ENCODE assay signal across 15 cellular contexts in genomic region chr16:554640-555413, GRCh38. TPM values are rescaled to one million over a fixed set of nuclear protein-coding genes. Genes with fewer than 3 reads are reported as not detected.
DNase-seq lines count a peak whose midpoint lies in the region; FAIRE-seq and TF ChIP-seq lines count a peak whose summit lies in the region.
"Had no signal": no experiment of that assay in that cellular context is flagged by ENCODE, and none has a peak within 500 bp of the region (broad histone marks: within the 10 kb centered on the region; RNA-seq: fewer than 3 reads in every experiment).

No MANE protein-coding gene starts in this region.

- dilution Hi-C loops in keratinocyte (cut with MboI; ENCODE audit: extremely low pct_ligation_motif_present, low sequenced_read_pairs): no loop called here

- H3K27me3 ChIP-seq in breast epithelium: peaks cover 2 to 18% of the 10 kb centered on the region in 2 donors
- H3K27me3 ChIP-seq in astrocyte (ENCODE audit: insufficient read depth, low read length): peaks cover 9% of the 10 kb centered on the region
- peaks cover 24% of the 10 kb centered on the region for H3K27me3 ChIP-seq in keratinocyte (ENCODE audit: control insufficient read depth, extremely low read depth, insufficient read depth, low read length)
- peaks cover 7 to 21% (median 20%) of the 10 kb centered on the region in 3 donors for H3K27me3 ChIP-seq in sigmoid colon

- peaks cover 8% of the 10 kb centered on the region for H4K20me1 ChIP-seq in astrocyte (ENCODE audit: insufficient read depth, low read length)
- H4K20me1 ChIP-seq in keratinocyte (ENCODE audit: control insufficient read depth, extremely low read depth, insufficient read depth, low read length): peaks cover under 1% of the 10 kb centered on the region

- H2AFZ ChIP-seq in astrocyte (ENCODE audit: low read depth, low read length) (no peak overlapping the region), keratinocyte (ENCODE audit: control insufficient read depth, low read length) (no peak overlapping the region)

- H3K27ac ChIP-seq in breast epithelium: no peak overlapping the region
- H3K27ac ChIP-seq in astrocyte (ENCODE audit: low read depth, low read length): no peak overlapping the region
- H3K27ac ChIP-seq in keratinocyte (ENCODE audit: control insufficient read depth, insufficient read depth, low read length): no peak overlapping the region
- H3K27ac ChIP-seq in sigmoid colon: no peak overlapping the region
- H3K27ac ChIP-seq: cardiac muscle cell, gastroesophageal sphincter, SJSA1 had no signal

- H3K4me3 Mint-ChIP-seq in MCF 10A (ENCODE audit: unreplicated experiment) (no peak overlapping the region), astrocyte (ENCODE audit: unreplicated experiment) (no peak overlapping the region)
- H3K4me3 Mint-ChIP-seq: activated T-cell treated with anti-CD3 and anti-CD28 coated beads, Interleukin-2, amount 50 U/mL, for 4 hours; WTC11 had no signal

- H3K4me1 ChIP-seq in breast epithelium (peaks cover 0 to 3% of the 10 kb centered on the region in 2 donors), astrocyte (ENCODE audit: insufficient read depth, low read length) (peaks cover 16% of the 10 kb centered on the region), keratinocyte (ENCODE audit: control insufficient read depth, extremely low read depth, insufficient read depth, low read length) (peaks cover 12% of the 10 kb centered on the region), sigmoid colon (peaks cover 0 to 5% (median 4%) of the 10 kb centered on the region in 4 donors)
- H3K4me1 ChIP-seq: SJSA1 had no signal

- H3K79me2 ChIP-seq in astrocyte (ENCODE audit: insufficient read depth, low read length) (no peaks in the 10 kb centered on the region), keratinocyte (ENCODE audit: control insufficient read depth, insufficient read depth, low read length) (peaks cover 4% of the 10 kb centered on the region)

- H3K4me3 ChIP-seq in breast epithelium: peak overlapping the region; percentile 12 to 31 (median 15)
- H3K4me3 ChIP-seq in astrocyte (ENCODE audit: insufficient read depth, low read depth, low read length): no peak overlapping the region
- H3K4me3 ChIP-seq in keratinocyte (ENCODE audit: control insufficient read depth in 2 of 3, extremely low read depth in 1 of 3, insufficient read depth in 2 of 3, low read depth in 1 of 3, low read length in 3 of 3): peak overlapping the region in 2 of 3 experiments; percentile 18 to 48
- no peak overlapping the region for H3K4me3 ChIP-seq in sigmoid colon
- H3K4me3 ChIP-seq: BLaER1 treated with 17β-estradiol and CSF1 and Interleukin-3, amounts not matched to agents 10 nM and 100 nM; cardiac muscle cell; SJSA1 had no signal

- no peaks in the 10 kb centered on the region for H3K27me3 Mint-ChIP-seq in MCF 10A (ENCODE audit: insufficient read depth, unreplicated experiment)
- peaks cover 3% of the 10 kb centered on the region for H3K27me3 Mint-ChIP-seq in astrocyte (ENCODE audit: low read depth, unreplicated experiment)

- TF ChIP-seq POLR2A in breast epithelium (IDR thresholded peaks at IDR 0.05) (no peak), sigmoid colon (IDR thresholded peaks at IDR 0.05) (no peak)

- intact Hi-C loops in breast epithelium (cut with DNase I; ENCODE audit: low total_unique reads): no loop called here
- intact Hi-C loops in MCF 10A (cut with micrococcal nuclease): no loop called here
- intact Hi-C loops in sigmoid colon (cut with DNase I): no loop called here

- TF ChIP-seq CTCF in breast epithelium (IDR thresholded peaks at IDR 0.05) (no peak), MCF 10A (IDR thresholded peaks at IDR 0.05; ENCODE audit: unreplicated experiment) (no peak), astrocyte (IDR thresholded peaks at IDR 0.05; ENCODE audit: insufficient read depth, low read depth, low read length) (no peak), keratinocyte (optimal IDR thresholded peaks at IDR 0.05 in 1 of 3, IDR thresholded peaks at IDR 0.05 in 1 of 3, conservative IDR thresholded peaks at IDR 0.05 in 1 of 3; ENCODE audit: extremely low read depth in 1 of 3, insufficient read depth in 2 of 3, low read length in 3 of 3) (no peak), sigmoid colon (IDR thresholded peaks at IDR 0.05) (no peak), GM10248 (IDR thresholded peaks at IDR 0.05; ENCODE audit: control extremely low read depth, extremely low read depth, low read depth, missing control alignments) (no peak)

- no peak overlapping the region for H3K27ac Mint-ChIP-seq in MCF 10A (ENCODE audit: low read depth, unreplicated experiment)
- no peak overlapping the region for H3K27ac Mint-ChIP-seq in astrocyte (ENCODE audit: unreplicated experiment)
- H3K27ac Mint-ChIP-seq: WTC11 had no signal

- H3K9me1 ChIP-seq in keratinocyte (ENCODE audit: control insufficient read depth, extremely low read depth, insufficient read depth, low read length): no peaks in the 10 kb centered on the region

- H3K4me1 Mint-ChIP-seq in MCF 10A (ENCODE audit: insufficient read depth, unreplicated experiment) (no peaks in the 10 kb centered on the region), astrocyte (ENCODE audit: low read depth, unreplicated experiment) (peaks cover 2% of the 10 kb centered on the region)
- H3K4me1 Mint-ChIP-seq: WTC11 had no signal

- H3K9me3 Mint-ChIP-seq in MCF 10A (ENCODE audit: unreplicated experiment) (no peaks in the 10 kb centered on the region), astrocyte (ENCODE audit: unreplicated experiment) (no peaks in the 10 kb centered on the region)
- H3K9me3 Mint-ChIP-seq: activated T-cell treated with anti-CD3 and anti-CD28 coated beads, Interleukin-2, amount 50 U/mL, for 4 hours; WTC11 had no signal

- peak overlapping the region; percentile 71 for H3K4me2 ChIP-seq in astrocyte (ENCODE audit: low read length)
- peak overlapping the region; percentile 75 for H3K4me2 ChIP-seq in keratinocyte (ENCODE audit: control insufficient read depth, extremely low read depth, insufficient read depth, low read depth, low read length)

- POLR2A ChIA-PET in MCF 10A (lab: Yijun Ruan, JAX): no interaction called here
- POLR2A ChIA-PET in GM10248 (lab: Yijun Ruan, JAX): no interaction called here

- TF ChIP-seq EP300 in sigmoid colon (IDR thresholded peaks at IDR 0.05): no peak

- peak overlapping the region; percentile 14 for H3K9ac ChIP-seq in astrocyte (ENCODE audit: low read length)
- peak overlapping the region; percentile 9 for H3K9ac ChIP-seq in keratinocyte (ENCODE audit: control insufficient read depth, extremely low read depth, insufficient read depth, low read length)
- H3K9ac ChIP-seq: BLaER1 treated with 17β-estradiol and CSF1 and Interleukin-3, amounts not matched to agents 10 nM and 100 nM had no signal

- BruUV-seq in MCF 10A (replicated peaks; lab: Mats Ljungman, UMichigan): no TSS peak

- H3K36me3 ChIP-seq in breast epithelium (peaks cover 9% of the 10 kb centered on the region), astrocyte (ENCODE audit: insufficient read depth, low read length) (no peaks in the 10 kb centered on the region), keratinocyte (ENCODE audit: control insufficient read depth in 2 of 2, extremely low read depth in 1 of 2, insufficient read depth in 2 of 2, low read length in 2 of 2) (peaks cover 3 to 5% of the 10 kb centered on the region in 2 experiments), sigmoid colon (peaks cover 0 to 29% (median 15%) of the 10 kb centered on the region in 4 donors)

- H3K9me3 ChIP-seq in breast epithelium (no peaks in the 10 kb centered on the region), astrocyte (ENCODE audit: insufficient read depth, low read depth, low read length) (no peaks in the 10 kb centered on the region), keratinocyte (ENCODE audit: control insufficient read depth, low read depth, low read length) (no peaks in the 10 kb centered on the region), sigmoid colon (no peaks in the 10 kb centered on the region)
- H3K9me3 ChIP-seq: BLaER1 treated with 17β-estradiol and CSF1 and Interleukin-3, amounts not matched to agents 10 nM and 100 nM; gastroesophageal sphincter; SJSA1 had no signal

- 41 to 82% methylated on average over 56 of the region's 56 CpGs for WGBS in sigmoid colon, 2 donors

- FAIRE-seq in astrocyte (lab: Jason Lieb, UNC): no peak
- no peak for FAIRE-seq in keratinocyte (lab: Jason Lieb, UNC)

- DNase-seq in breast epithelium (ENCODE audit: low spot score in 2 of 2): no peak
- DNase-seq in MCF 10A (ENCODE audit: unreplicated experiment): no peak
- peak; percentile 52 for DNase-seq in astrocyte (ENCODE audit: low read depth)
- no peak for DNase-seq in keratinocyte (ENCODE audit: low read depth, low spot score)
- DNase-seq in HuH-7 (ENCODE audit: low spot score): no peak
- no peak for DNase-seq in activated gamma-delta T cell treated with Interleukin-2 at 50 U/mL for 16 hours
- DNase-seq in sigmoid colon: no peak
- DNase-seq in GM10248 (ENCODE audit: extremely low spot score): no peak
- DNase-seq: activated T-cell treated with anti-CD3 and anti-CD28 coated beads, Interleukin-2, amount 50 U/mL, for 4 hours; NCI-H345 had no signal

- CTCF ChIA-PET in MCF 10A (lab: Yijun Ruan, JAX): interaction anchor here (0.7 kb wide), 1 partner anchor 26 kb away, joined by 3 read pairs; no protein-coding TSS in a partner anchor
- CTCF ChIA-PET in GM10248 (lab: Yijun Ruan, JAX): interaction anchor here (1.0 kb wide), 1 partner anchor 12 kb away, joined by 3 read pairs; no protein-coding TSS in a partner anchor

- H3K36me3 Mint-ChIP-seq in MCF 10A (ENCODE audit: insufficient read depth, unreplicated experiment) (no peaks in the 10 kb centered on the region), astrocyte (ENCODE audit: low read depth, unreplicated experiment) (no peaks in the 10 kb centered on the region)
- H3K36me3 Mint-ChIP-seq: WTC11 had no signal

RNA-seq across cellular contexts. Expression of gene PRR35, which starts 5.4 kb away (rescaled TPM):
- total RNA-seq in breast epithelium (not detected), MCF 10A (2022) (not detected in 2 replicates), astrocyte (0.09 TPM in 1 of 2 replicates, not detected in the other), sigmoid colon (not detected)
- polyA plus RNA-seq in keratinocyte (not detected in 3 replicates), sigmoid colon (not detected)
- polyA plus RNA-seq in keratinocyte (2011; ENCODE audit: low read depth): not detected
- not detected in 2 replicates for polyA plus RNA-seq in keratinocyte (2011; cell fraction: cytosol; rRNA removed)
- polyA plus RNA-seq in keratinocyte (2011; cell fraction: nucleus; rRNA removed): not detected in 2 replicates
- polyA plus RNA-seq in keratinocyte (2012; ENCODE audit: low replicate concordance): not detected in 2 replicates
- not detected in 3 replicates for polyA minus RNA-seq in keratinocyte
- not detected for polyA minus RNA-seq in keratinocyte (2011; cell fraction: cytosol; rRNA and poly(A)+ RNA removed)
- polyA minus RNA-seq in keratinocyte (2011; cell fraction: nucleus; rRNA and poly(A)+ RNA removed): not detected in 2 replicates
- total RNA-seq: gastroesophageal sphincter, SJSA1 had no signal
- polyA plus RNA-seq: cardiac muscle cell had no signal

RNA-seq across cellular contexts. Expression of gene NHLRC4, which starts 12.0 kb away (rescaled TPM):
- total RNA-seq in breast epithelium: 1 to 10 TPM in 1 of 3 donors, under 1 TPM in 2; 0.32 to 1.9 (median 0.66) TPM
- total RNA-seq in MCF 10A (2022): not detected in 2 replicates
- 0.50 and 0.73 TPM in 2 replicates for total RNA-seq in astrocyte
- polyA plus RNA-seq in keratinocyte: 0.09 to 0.22 TPM (median 0.10 TPM) in 3 replicates
- polyA plus RNA-seq in keratinocyte (2011; ENCODE audit: low read depth): not detected
- polyA plus RNA-seq in keratinocyte (2011; cell fraction: cytosol; rRNA removed): 0.09 TPM in 1 of 2 replicates, not detected in the other
- 0.11 and 0.24 TPM in 2 replicates for polyA plus RNA-seq in keratinocyte (2011; cell fraction: nucleus; rRNA removed)
- 0.23 TPM in 1 of 2 replicates, not detected in the other for polyA plus RNA-seq in keratinocyte (2012; ENCODE audit: low replicate concordance)
- not detected in 3 replicates for polyA minus RNA-seq in keratinocyte
- polyA minus RNA-seq in keratinocyte (2011; cell fraction: cytosol; rRNA and poly(A)+ RNA removed): not detected
- not detected in 2 replicates for polyA minus RNA-seq in keratinocyte (2011; cell fraction: nucleus; rRNA and poly(A)+ RNA removed)
- total RNA-seq in sigmoid colon: 1 to 10 TPM; 1.5 to 4.2 (median 1.7) TPM
- polyA plus RNA-seq in sigmoid colon: 1 to 10 TPM in 1 of 3 donors, under 1 TPM in 2; 0.60 to 1.5 (median 0.69) TPM

RNA-seq across cellular contexts. Expression of gene PIGQ, which starts 14.9 kb away (rescaled TPM):
- total RNA-seq in breast epithelium: 10 to 100 TPM; 22.2 to 36.1 (median 31.9) TPM
- 45.6 and 47.4 TPM in 2 replicates for total RNA-seq in MCF 10A (2022)
- 22.2 and 22.4 TPM in 2 replicates for total RNA-seq in astrocyte
- polyA plus RNA-seq in keratinocyte: 11.2 to 23.3 TPM (median 16.7 TPM) in 3 replicates
- 4.4 TPM for polyA plus RNA-seq in keratinocyte (2011; ENCODE audit: low read depth)
- 10.5 and 25.0 TPM in 2 replicates for polyA plus RNA-seq in keratinocyte (2011; cell fraction: cytosol; rRNA removed)
- 44.0 and 62.4 TPM in 2 replicates for polyA plus RNA-seq in keratinocyte (2011; cell fraction: nucleus; rRNA removed)
- polyA plus RNA-seq in keratinocyte (2012; ENCODE audit: low replicate concordance): 13.6 and 22.4 TPM in 2 replicates
- 29.9 to 52.5 TPM (median 36.1 TPM) in 3 replicates for polyA minus RNA-seq in keratinocyte
- 43.9 TPM for polyA minus RNA-seq in keratinocyte (2011; cell fraction: cytosol; rRNA and poly(A)+ RNA removed)
- polyA minus RNA-seq in keratinocyte (2011; cell fraction: nucleus; rRNA and poly(A)+ RNA removed): 21.2 and 23.7 TPM in 2 replicates
- 10 to 100 TPM; 15.5 to 45.7 (median 22.6) TPM for total RNA-seq in sigmoid colon
- polyA plus RNA-seq in sigmoid colon: 10 to 100 TPM; 11.1 to 47.4 (median 12.0) TPM

RNA-seq across cellular contexts. Expression of gene CAPN15, which starts 27.3 kb away (rescaled TPM):
- total RNA-seq in breast epithelium (10 to 100 TPM; 15.4 to 27.2 (median 15.5) TPM), MCF 10A (2022) (68.2 and 81.1 TPM in 2 replicates), astrocyte (33.6 and 38.7 TPM in 2 replicates), sigmoid colon (10 to 100 TPM; 10.3 to 24.4 (median 16.9) TPM)
- polyA plus RNA-seq in keratinocyte (7.9 to 15.1 TPM (median 10.7 TPM) in 3 replicates), sigmoid colon (10 to 100 TPM; 35.4 to 85.8 (median 60.1) TPM)
- polyA plus RNA-seq in keratinocyte (2011; ENCODE audit: low read depth): 1.9 TPM
- polyA plus RNA-seq in keratinocyte (2011; cell fraction: cytosol; rRNA removed): 4.6 and 13.9 TPM in 2 replicates
- polyA plus RNA-seq in keratinocyte (2011; cell fraction: nucleus; rRNA removed): 22.8 and 35.0 TPM in 2 replicates
- 11.5 and 25.5 TPM in 2 replicates for polyA plus RNA-seq in keratinocyte (2012; ENCODE audit: low replicate concordance)
- 12.1 to 20.5 TPM (median 13.6 TPM) in 3 replicates for polyA minus RNA-seq in keratinocyte
- polyA minus RNA-seq in keratinocyte (2011; cell fraction: cytosol; rRNA and poly(A)+ RNA removed): 116 TPM
- polyA minus RNA-seq in keratinocyte (2011; cell fraction: nucleus; rRNA and poly(A)+ RNA removed): 25.5 and 35.6 TPM in 2 replicates

RNA-seq across cellular contexts. Expression of gene RAB40C, which starts 35.0 kb away (rescaled TPM):
- total RNA-seq in breast epithelium: 10 to 100 TPM; 17.6 to 29.1 (median 20.6) TPM
- total RNA-seq in MCF 10A (2022): 17.1 and 17.7 TPM in 2 replicates
- total RNA-seq in astrocyte: 12.6 and 13.0 TPM in 2 replicates
- 4.0 to 12.3 TPM (median 4.2 TPM) in 3 replicates for polyA plus RNA-seq in keratinocyte
- 10.9 TPM for polyA plus RNA-seq in keratinocyte (2011; ENCODE audit: low read depth)
- polyA plus RNA-seq in keratinocyte (2011; cell fraction: cytosol; rRNA removed): 3.5 and 6.7 TPM in 2 replicates
- polyA plus RNA-seq in keratinocyte (2011; cell fraction: nucleus; rRNA removed): 9.1 and 12.6 TPM in 2 replicates
- polyA plus RNA-seq in keratinocyte (2012; ENCODE audit: low replicate concordance): 7.9 and 15.8 TPM in 2 replicates
- polyA minus RNA-seq in keratinocyte: 5.0 to 15.4 TPM (median 6.5 TPM) in 3 replicates
- 13.2 TPM for polyA minus RNA-seq in keratinocyte (2011; cell fraction: cytosol; rRNA and poly(A)+ RNA removed)
- 7.1 and 12.4 TPM in 2 replicates for polyA minus RNA-seq in keratinocyte (2011; cell fraction: nucleus; rRNA and poly(A)+ RNA removed)
- total RNA-seq in sigmoid colon: 10 to 100 TPM; 16.8 to 32.7 (median 17.9) TPM
- 10 to 100 TPM; 28.8 to 41.2 (median 38.3) TPM for polyA plus RNA-seq in sigmoid colon

Comparison
In these comparisons a context has a peak if more than half of its experiments do, and no peak if none do; other contexts are left out.
1. H3K4me3 ChIP-seq: peak in breast epithelium (3 of 3) and keratinocyte (2 of 3); none in astrocyte (single experiment) and sigmoid colon (0 of 4).